Comparison of ENCODE assay signal across 9 cellular contexts in genomic region chr1:66396212-66396890, GRCh38.
DNase-seq lines count a peak whose midpoint lies in the region; ATAC-seq and TF ChIP-seq lines count a peak whose summit lies in the region.
"Had no signal": no experiment of that assay in that cellular context is flagged by ENCODE, and none has a peak within 500 bp of the region (broad histone marks: within the 10 kb centered on the region; RNA-seq: fewer than 3 reads in every experiment).

No MANE protein-coding gene starts in this region.

- TF ChIP-seq CTCF in gastroesophageal sphincter (IDR thresholded peaks at IDR 0.05) (no peak), ascending aorta (IDR thresholded peaks at IDR 0.05) (no peak)

- intact Hi-C loops in ascending aorta (cut with DNase I), result no loop called here

- no peak for DNase-seq in ascending aorta (ENCODE audit: low spot score in 2 of 2)
- no peak for DNase-seq in NCI-H345 (lab: John Stamatoyannopoulos, UW)
- no peak for DNase-seq in NCI-H2107 (lab: John Stamatoyannopoulos, UW)
- DNase-seq in AML-193 (lab: John Stamatoyannopoulos, UW), result no peak
- DNase-seq: right lobe of liver had no signal

- WGBS in gastroesophageal sphincter (ENCODE audit: low coverage in 1 of 2), 2 donors, result 76 to 80% methylated on average over 3 to 7 of the region's 7 CpGs

- H3K27ac ChIP-seq in gastroesophageal sphincter (peak overlapping the region in 2 of 4 donors; percentile 0 to 8), ascending aorta (no peak overlapping the region)

- no peaks in the 10 kb centered on the region for H3K27me3 ChIP-seq in gastroesophageal sphincter
- H3K27me3 ChIP-seq in ascending aorta, result no peaks in the 10 kb centered on the region
- H3K27me3 ChIP-seq: right lobe of liver had no signal

- H3K4me1 ChIP-seq in gastroesophageal sphincter, result peaks cover 0 to 18% (median 0%) of the 10 kb centered on the region in 3 donors
- no peaks in the 10 kb centered on the region for H3K4me1 ChIP-seq in ascending aorta

- ATAC-seq in GM18505 (IDR thresholded peaks at IDR 0.05; ENCODE audit: unreplicated experiment) (peak; percentile 50), GM21423 (IDR thresholded peaks at IDR 0.05; ENCODE audit: unreplicated experiment) (peak; percentile 48), HG03439 (IDR thresholded peaks at IDR 0.05; ENCODE audit: unreplicated experiment) (peak; percentile 34), gastroesophageal sphincter (peak; percentile 50)

- H3K4me3 ChIP-seq in gastroesophageal sphincter (no peak overlapping the region), ascending aorta (no peak overlapping the region)
- H3K4me3 ChIP-seq: right lobe of liver had no signal

- TF ChIP-seq POLR2A in GM18505 (IDR thresholded peaks at IDR 0.05; ENCODE audit: borderline replicate concordance, extremely low read depth, insufficient read depth, insufficient read length) (no peak), gastroesophageal sphincter (IDR thresholded peaks at IDR 0.05) (no peak)

- H3K9me3 ChIP-seq in gastroesophageal sphincter (no peaks in the 10 kb centered on the region), ascending aorta (no peaks in the 10 kb centered on the region)
- H3K9me3 ChIP-seq: right lobe of liver had no signal

- TF ChIP-seq EP300 in gastroesophageal sphincter (IDR thresholded peaks at IDR 0.05), result no peak

- no peaks in the 10 kb centered on the region for H3K36me3 ChIP-seq in gastroesophageal sphincter
- no peaks in the 10 kb centered on the region for H3K36me3 ChIP-seq in ascending aorta
- H3K36me3 ChIP-seq: right lobe of liver had no signal
